In the genomic region with DNA sequence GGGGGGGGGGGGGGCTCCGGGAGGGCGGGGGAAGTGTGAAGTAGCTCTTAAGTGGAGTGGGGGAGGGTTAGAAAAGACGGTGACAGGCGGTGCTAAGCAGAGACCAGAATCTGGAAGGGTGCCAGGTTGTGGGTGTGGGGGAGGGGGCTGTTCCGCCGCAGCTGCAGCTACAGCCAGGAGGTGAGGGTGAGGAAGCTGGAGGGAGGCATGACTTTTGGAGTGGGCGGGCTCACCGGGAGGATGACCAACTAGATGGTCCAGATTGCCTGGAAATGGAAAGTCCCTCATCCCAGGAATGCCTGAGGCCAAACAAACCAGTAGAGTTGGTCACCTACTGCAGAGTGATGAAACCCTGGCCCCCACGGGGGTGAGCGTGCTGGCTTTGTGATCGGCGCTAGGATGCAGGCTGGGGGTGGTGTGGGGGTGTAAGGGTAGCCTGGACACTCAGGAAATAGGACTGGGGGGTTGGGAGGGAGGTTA, we compare ENCODE assay signal across 8 cellular contexts.
A peak's percentile ranks its signal among the peaks of the same experiment; 100 is the strongest.
DNase-seq lines count a peak whose midpoint lies in the region; ATAC-seq and TF ChIP-seq lines count a peak whose summit lies in the region.

No MANE protein-coding gene starts in this region.

- H3K27me3 Mint-ChIP-seq in dendritic cell treated with granulocyte-macrophage colony-stimulating factor and Interleukin-4, amounts not matched to agents 40 ng/mL and 50 ng/mL, for 4 days = peaks cover 27% of the 10 kb centered on the region

- H3K4me3 ChIP-seq in suprapubic skin = peak overlapping the region; percentile 11

- peak; percentile 59 for DNase-seq in GM10266 (ENCODE audit: extremely low spot score)
- DNase-seq in NCI-H524 treated with DMSO at 0.1 percent for 48 hours (lab: John Stamatoyannopoulos, UW) = peak; percentile 82
- peak; percentile 38 to 49 for DNase-seq in activated CD4-positive, alpha-beta T cell treated with anti-CD3 and anti-CD28 coated beads for 4 hours
- peak; percentile 39 for DNase-seq in myocyte (ENCODE audit: low read depth)
- DNase-seq in suprapubic skin (ENCODE audit: low spot score in 2 of 2) = no peak

- ATAC-seq in HG03139 (IDR thresholded peaks at IDR 0.05; ENCODE audit: unreplicated experiment) (peak; percentile 60), GM21515 (IDR thresholded peaks at IDR 0.05; ENCODE audit: unreplicated experiment) (no peak)

- no peaks in the 10 kb centered on the region for H3K36me3 ChIP-seq in suprapubic skin

- H3K27ac Mint-ChIP-seq in dendritic cell treated with granulocyte-macrophage colony-stimulating factor and Interleukin-4, amounts not matched to agents 40 ng/mL and 50 ng/mL, for 4 days = no peak overlapping the region

- peaks cover 9% of the 10 kb centered on the region for H3K27me3 ChIP-seq in suprapubic skin

- 4% methylated on average over 10 of the region's 12 CpGs for WGBS in suprapubic skin

- no peak overlapping the region for H3K27ac ChIP-seq in suprapubic skin

- intact Hi-C loops in dendritic cell treated with granulocyte-macrophage colony-stimulating factor and Interleukin-4, amounts not matched to agents 40 ng/mL and 50 ng/mL, for 4 days (cut with micrococcal nuclease) = no loop called here

- H3K36me3 Mint-ChIP-seq in dendritic cell treated with granulocyte-macrophage colony-stimulating factor and Interleukin-4, amounts not matched to agents 40 ng/mL and 50 ng/mL, for 4 days (ENCODE audit: low read depth) = no peaks in the 10 kb centered on the region

- H3K4me3 Mint-ChIP-seq in dendritic cell treated with granulocyte-macrophage colony-stimulating factor and Interleukin-4, amounts not matched to agents 40 ng/mL and 50 ng/mL, for 4 days = peak overlapping the region; percentile 46

- H3K9me3 ChIP-seq in suprapubic skin = no peaks in the 10 kb centered on the region

- no peaks in the 10 kb centered on the region for H3K9me3 Mint-ChIP-seq in dendritic cell treated with granulocyte-macrophage colony-stimulating factor and Interleukin-4, amounts not matched to agents 40 ng/mL and 50 ng/mL, for 4 days

- TF ChIP-seq POLR2A in suprapubic skin (IDR thresholded peaks at IDR 0.05) = no peak

- H3K4me1 ChIP-seq in suprapubic skin = peaks cover 11% of the 10 kb centered on the region

- H3K4me1 Mint-ChIP-seq in dendritic cell treated with granulocyte-macrophage colony-stimulating factor and Interleukin-4, amounts not matched to agents 40 ng/mL and 50 ng/mL, for 4 days (ENCODE audit: low read depth) = peaks cover 12% of the 10 kb centered on the region

- no peak for TF ChIP-seq CTCF in GM10266 (IDR thresholded peaks at IDR 0.05; ENCODE audit: control insufficient read depth, insufficient read depth, low read depth, missing control alignments)
- TF ChIP-seq CTCF in suprapubic skin (IDR thresholded peaks at IDR 0.05) = no peak

- TF ChIP-seq EP300 in suprapubic skin (IDR thresholded peaks at IDR 0.05) = no peak

Comparison
In these comparisons a context has a peak if more than half of its experiments do, and no peak if none do; other contexts are left out.
1. DNase-seq: peak in GM10266 (single experiment), NCI-H524 treated with DMSO at 0.1 percent for 48 hours (single experiment), activated CD4-positive, alpha-beta T cell treated with anti-CD3 and anti-CD28 coated beads for 4 hours (2 of 2) and myocyte (single experiment); none in suprapubic skin (0 of 2).